Comparison of ENCODE assay signal across 21 cellular contexts in genomic region chr1:77636864-77637263, GRCh38.
"Had no signal": no experiment of that assay in that cellular context is flagged by ENCODE, and none has a peak within 500 bp of the region (broad histone marks: within the 10 kb centered on the region; RNA-seq: fewer than 3 reads in every experiment).

No MANE protein-coding gene starts in this region.

- H3K4me1 ChIP-seq: prostate gland, right atrium auricular region had no signal

- H3K27ac ChIP-seq: esophagus muscularis mucosa, gastroesophageal sphincter, neutrophil, ovary, prostate gland, right atrium auricular region, upper lobe of left lung, WERI-Rb-1 had no signal

- DNase-seq: activated CD4-positive, alpha-beta T cell treated with anti-CD3 and anti-CD28 coated beads for 1 hour; activated CD4-positive, alpha-beta T cell treated with anti-CD3 and anti-CD28 coated beads, Interleukin-2, amount 50 U/mL, for 1 hour; activated CD8-positive, alpha-beta T cell treated with anti-CD3 and anti-CD28 coated beads, Interleukin-2, amount 10 ng/mL, durations not matched to agents 7 days and 5 days; activated gamma-delta T cell; aorta; effector memory CD4-positive, alpha-beta T cell; head of caudate nucleus; hypothalamus; immature natural killer cell; kidney glomerular epithelial cell; ovary; stimulated activated CD4-positive, alpha-beta T cell treated with anti-CD3 and anti-CD28 coated beads, Interleukin-4, amount 100 ng/mL, for 4 hours; stimulated activated naive CD8-positive, alpha-beta T cell treated with anti-CD3 and anti-CD28 coated beads, Interleukin-15, Interleukin-2, amounts not matched to agents 100 U/mL and 50 U/mL, for 24 hours; T-helper 1 cell; upper lobe of left lung; WERI-Rb-1 had no signal

- H3K36me3 ChIP-seq: ovary had no signal

- H3K9me3 ChIP-seq: esophagus muscularis mucosa, gastroesophageal sphincter, neutrophil, ovary, prostate gland, right atrium auricular region, upper lobe of left lung had no signal

- ATAC-seq: activated CD8-positive, alpha-beta T cell treated with anti-CD3 and anti-CD28 coated beads, Interleukin-2, amount 10 ng/mL, durations not matched to agents 7 days and 5 days; gastroesophageal sphincter; stimulated activated naive CD8-positive, alpha-beta T cell treated with anti-CD3 and anti-CD28 coated beads, Interleukin-15, Interleukin-2, amounts not matched to agents 100 U/mL and 50 U/mL, for 24 hours had no signal

- H3K27me3 ChIP-seq: esophagus muscularis mucosa, gastroesophageal sphincter, neutrophil, right atrium auricular region, upper lobe of left lung had no signal

- H3K4me3 ChIP-seq: esophagus muscularis mucosa, gastroesophageal sphincter, ovary, prostate gland, right atrium auricular region, upper lobe of left lung had no signal
